Comparison of ENCODE assay signal across 9 cellular contexts in genomic region chr16:89395150-89396142, GRCh38.
A peak's percentile ranks its signal among the peaks of the same experiment; 100 is the strongest.
DNase-seq lines count a peak whose midpoint lies in the region; ATAC-seq and TF ChIP-seq lines count a peak whose summit lies in the region.
"Had no signal": no experiment of that assay in that cellular context is flagged by ENCODE, and none has a peak within 500 bp of the region (broad histone marks: within the 10 kb centered on the region; RNA-seq: fewer than 3 reads in every experiment).

No MANE protein-coding gene starts in this region.

- intact Hi-C loops in right lobe of liver (cut with DNase I): loop anchor here in 1 of 2 donors (2.0 kb wide), 1 partner anchor 15 kb away; no protein-coding TSS in a partner anchor
- intact Hi-C loops in thyroid gland (cut with DNase I): no loop called here

- no peak overlapping the region for H3K4me3 ChIP-seq in right lobe of liver
- no peak overlapping the region for H3K4me3 ChIP-seq in thyroid gland (replicated peaks in 1 of 3)

- WGBS in right lobe of liver (ENCODE audit: insufficient coverage, low coverage, low lambda C conversion rate, missing lambda C conversion rate): 44% methylated on average over 18 of the region's 28 CpGs
- WGBS in thyroid gland, 2 donors: 38 to 47% methylated on average over 28 of the region's 28 CpGs

- TF ChIP-seq POLR2A in right lobe of liver (IDR thresholded peaks at IDR 0.05) (no peak), thyroid gland (IDR thresholded peaks at IDR 0.05) (no peak)

- no peaks in the 10 kb centered on the region for H3K27me3 ChIP-seq in right lobe of liver
- no peaks in the 10 kb centered on the region for H3K27me3 ChIP-seq in thyroid gland

- peak overlapping the region in 2 of 3 donors; percentile 71 to 74 for H3K27ac ChIP-seq in right lobe of liver
- peak overlapping the region in 2 of 3 donors; percentile 69 for H3K27ac ChIP-seq in thyroid gland

- peak; percentile 67 to 93 (median 81) for ATAC-seq in right lobe of liver
- no peak for ATAC-seq in GM18858 (IDR thresholded peaks at IDR 0.05; ENCODE audit: unreplicated experiment)
- no peak for ATAC-seq in GM21360 (IDR thresholded peaks at IDR 0.05; ENCODE audit: unreplicated experiment)
- no peak for ATAC-seq in GM21528 (IDR thresholded peaks at IDR 0.05; ENCODE audit: low FRiP score, unreplicated experiment)

- no peaks in the 10 kb centered on the region for H3K9me3 Mint-ChIP-seq in chondrocyte (ENCODE audit: low read depth)
- H3K9me3 Mint-ChIP-seq: central memory CD8-positive, alpha-beta T cell had no signal

- H3K4me3 Mint-ChIP-seq in chondrocyte (ENCODE audit: unreplicated experiment): no peak overlapping the region
- H3K4me3 Mint-ChIP-seq: central memory CD8-positive, alpha-beta T cell had no signal

- DNase-seq in AG20443 (ENCODE audit: low spot score): peak; percentile 99
- DNase-seq in M059J (ENCODE audit: low read depth): peak; percentile 98
- DNase-seq in chondrocyte (ENCODE audit: low spot score): no peak
- DNase-seq in right lobe of liver: peak; percentile 81 to 96 (median 91)
- peak; percentile 97 to 98 for DNase-seq in thyroid gland

- H3K9me3 ChIP-seq in right lobe of liver: no peaks in the 10 kb centered on the region
- H3K9me3 ChIP-seq in thyroid gland: no peaks in the 10 kb centered on the region

- H3K27me3 Mint-ChIP-seq in chondrocyte (ENCODE audit: low read depth): no peaks in the 10 kb centered on the region
- H3K27me3 Mint-ChIP-seq: central memory CD8-positive, alpha-beta T cell had no signal

- H3K4me1 Mint-ChIP-seq in chondrocyte (ENCODE audit: low read depth): peaks cover 44% of the 10 kb centered on the region

- TF ChIP-seq CTCF in chondrocyte (IDR thresholded peaks at IDR 0.05) (no peak), right lobe of liver (IDR thresholded peaks at IDR 0.05) (no peak), thyroid gland (IDR thresholded peaks at IDR 0.05) (no peak)

- H3K36me3 Mint-ChIP-seq in chondrocyte (ENCODE audit: low read depth): peaks cover 2% of the 10 kb centered on the region

- peak overlapping the region; percentile 82 for H3K27ac Mint-ChIP-seq in chondrocyte (ENCODE audit: unreplicated experiment)

- H3K36me3 ChIP-seq in right lobe of liver (no peaks in the 10 kb centered on the region), thyroid gland (no peaks in the 10 kb centered on the region)

- H3K4me1 ChIP-seq in right lobe of liver: peaks cover 0 to 36% (median 19%) of the 10 kb centered on the region in 4 donors
- H3K4me1 ChIP-seq in thyroid gland: peaks cover 51 to 55% of the 10 kb centered on the region in 2 donors

Comparison
In these comparisons a context has a peak if more than half of its experiments do, and no peak if none do; other contexts are left out.
1. ATAC-seq: peak in right lobe of liver (4 of 4); none in GM18858 (single experiment), GM21360 (single experiment) and GM21528 (single experiment).